ENCODE assay signal across 9 cellular contexts in the genomic region with DNA sequence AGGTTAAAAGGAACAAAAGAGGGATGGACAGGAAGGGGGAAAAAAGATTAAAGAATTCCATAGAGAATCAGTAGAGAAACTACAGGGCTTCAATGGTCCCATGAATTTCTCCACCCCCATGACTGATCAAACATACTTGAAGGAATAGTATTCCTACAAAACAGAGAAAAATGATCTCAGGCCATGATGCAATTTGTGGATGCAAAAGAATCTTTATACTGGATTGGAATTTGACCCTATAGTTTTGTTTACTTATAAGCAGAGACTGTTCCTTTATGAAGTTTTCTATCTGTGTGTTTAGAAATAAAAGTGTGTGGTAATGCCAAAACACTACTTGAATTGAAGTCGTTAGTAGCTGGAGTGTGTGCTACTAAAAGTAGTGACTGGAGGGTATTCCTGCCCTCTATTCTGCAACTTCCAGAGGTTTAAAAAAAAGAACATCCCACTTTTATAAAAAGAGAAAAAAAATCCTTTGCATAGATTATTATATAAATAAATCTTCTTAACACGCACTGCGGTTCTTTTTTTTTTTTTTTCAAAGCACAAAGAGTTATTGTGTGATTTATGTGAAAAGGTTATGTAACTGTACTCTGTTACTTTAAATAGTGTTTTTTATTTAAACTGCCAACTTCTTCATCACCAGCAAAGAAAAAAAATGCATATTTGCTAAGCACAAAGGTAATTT.
DNase-seq lines count a peak whose midpoint lies in the region; ATAC-seq and TF ChIP-seq lines count a peak whose summit lies in the region.
"Had no signal": no experiment of that assay in that cellular context is flagged by ENCODE, and none has a peak within 500 bp of the region (broad histone marks: within the 10 kb centered on the region; RNA-seq: fewer than 3 reads in every experiment).

No MANE protein-coding gene starts in this region.

- peak overlapping the region; percentile 60 for H3K27ac Mint-ChIP-seq in type B pancreatic cell

- peaks cover 42% of the 10 kb centered on the region for H3K4me1 Mint-ChIP-seq in type B pancreatic cell (ENCODE audit: unreplicated experiment)

- peaks cover 17% of the 10 kb centered on the region for H3K4me1 ChIP-seq in adipocyte (ENCODE audit: control insufficient read depth, insufficient read depth, low read length)

- peak; percentile 33 for DNase-seq in NCI-H1105 treated with DMSO at 0.1 percent for 48 hours (lab: John Stamatoyannopoulos, UW)
- DNase-seq in NCI-H1105 (lab: John Stamatoyannopoulos, UW), result no peak
- DNase-seq in adipocyte (ENCODE audit: low read depth), result peak; percentile 85
- DNase-seq in left colon, result no peak
- DNase-seq in type B pancreatic cell (ENCODE audit: extremely low spot score, unreplicated experiment), result no peak
- no peak for DNase-seq in G401 (ENCODE audit: low spot score)
- no peak for DNase-seq in iPS-NIHi7 (ENCODE audit: extremely low spot score)
- DNase-seq in activated CD4-positive, CD25-positive, alpha-beta regulatory T cell treated with anti-CD3 and anti-CD28 coated beads, Interleukin-2, amount 50 U/mL, for 72 hours, result no peak
- DNase-seq: activated CD4-positive, alpha-beta T cell treated with anti-CD3 and anti-CD28 coated beads, Interleukin-2, amount 50 U/mL, for 48 hours had no signal

- no peaks in the 10 kb centered on the region for H3K36me3 Mint-ChIP-seq in type B pancreatic cell

- H3K4me3 ChIP-seq in adipocyte (ENCODE audit: low read length), result no peak overlapping the region

- H3K9me3 ChIP-seq in adipocyte (ENCODE audit: control insufficient read depth, low read length), result no peaks in the 10 kb centered on the region

- H3K9me3 Mint-ChIP-seq in type B pancreatic cell, result no peaks in the 10 kb centered on the region

- in situ Hi-C loops in G401 (cut with HindIII; ENCODE audit: low sequenced_read_pairs), result no loop called here

- no peaks in the 10 kb centered on the region for H3K27me3 Mint-ChIP-seq in type B pancreatic cell

- no peak for TF ChIP-seq CTCF in type B pancreatic cell (conservative IDR thresholded peaks at IDR 0.05)

- ATAC-seq in left colon, result peak; percentile 75

- peak overlapping the region; percentile 29 for H3K4me3 Mint-ChIP-seq in type B pancreatic cell

- no peaks in the 10 kb centered on the region for H3K36me3 ChIP-seq in adipocyte (ENCODE audit: control insufficient read depth, insufficient read depth, low read length, severe bottlenecking)

- H3K27me3 ChIP-seq in adipocyte (replicated peaks; ENCODE audit: control insufficient read depth, insufficient read depth, low read length), result no peaks in the 10 kb centered on the region

- intact Hi-C loops in left colon (cut with DNase I, micrococcal nuclease), result no loop called here

- H3K9ac ChIP-seq in adipocyte (ENCODE audit: low read length), result no peak overlapping the region

Comparison
In these comparisons a context has a peak if more than half of its experiments do, and no peak if none do; other contexts are left out.
1. DNase-seq: peak in NCI-H1105 treated with DMSO at 0.1 percent for 48 hours (single experiment) and adipocyte (single experiment); none in NCI-H1105 (single experiment), left colon (0 of 2), type B pancreatic cell (single experiment), G401 (single experiment), iPS-NIHi7 (single experiment) and activated CD4-positive, CD25-positive, alpha-beta regulatory T cell treated with anti-CD3 and anti-CD28 coated beads, Interleukin-2, amount 50 U/mL, for 72 hours (single experiment).